Comparison of ENCODE assay signal across 28 cellular contexts in the genomic region with DNA sequence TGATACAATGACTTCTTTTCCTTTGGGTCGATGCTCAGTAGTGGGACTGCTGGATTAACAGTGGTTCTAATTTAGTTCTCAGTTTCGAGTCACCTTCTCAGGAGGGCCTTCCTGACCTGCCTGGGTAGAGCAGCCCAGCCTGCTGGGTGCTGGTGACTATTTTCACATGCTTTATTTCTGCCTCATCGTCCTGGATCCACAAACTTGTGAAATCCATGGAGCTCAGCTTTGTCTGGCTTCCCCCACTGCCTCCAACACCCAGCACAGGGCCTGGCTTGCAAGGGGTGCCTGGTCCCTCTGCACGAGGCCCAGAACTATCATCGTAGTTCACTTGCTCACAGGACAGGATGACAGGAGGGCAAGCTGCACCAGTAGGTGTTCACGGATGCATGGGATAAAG.
"Had no signal": no experiment of that assay in that cellular context is flagged by ENCODE, and none has a peak within 500 bp of the region (broad histone marks: within the 10 kb centered on the region; RNA-seq: fewer than 3 reads in every experiment).

No MANE protein-coding gene starts in this region.

- H3K36me3 ChIP-seq: adrenal gland, ascending aorta, cardiac muscle cell, heart left ventricle, neutrophil, pancreas, tibial artery had no signal

- H3K4me2 ChIP-seq: smooth muscle cell had no signal

- H3K4me3 Mint-ChIP-seq: activated naive CD8-positive, alpha-beta T cell treated with anti-CD3 and anti-CD28 coated beads for 36 hours; brain; immature natural killer cell; memory B cell; natural killer cell; stimulated activated memory B cell treated with anti-CD40 and anti-IgM and Interleukin-4, amounts not matched to agents 10 μg/mL and 1 μg/mL and 100 μg/mL, for 72 hours; stimulated activated naive CD8-positive, alpha-beta T cell treated with anti-CD3 and anti-CD28 coated beads, Interleukin-15, amount 100 ng/mL, for 72 hours had no signal

- H3K27me3 ChIP-seq: adrenal gland, ascending aorta, cardiac muscle cell, heart left ventricle, neutrophil, pancreas, tibial artery had no signal

- H3K4me1 ChIP-seq: pancreas, psoas muscle had no signal

- H3K9me3 Mint-ChIP-seq: activated naive CD8-positive, alpha-beta T cell treated with anti-CD3 and anti-CD28 coated beads for 36 hours; immature natural killer cell; memory B cell; natural killer cell; stimulated activated memory B cell treated with anti-CD40 and anti-IgM and Interleukin-4, amounts not matched to agents 10 μg/mL and 1 μg/mL and 100 μg/mL, for 72 hours; stimulated activated naive CD8-positive, alpha-beta T cell treated with anti-CD3 and anti-CD28 coated beads, Interleukin-15, amount 100 ng/mL, for 72 hours had no signal

- DNase-seq: activated CD4-positive, alpha-beta T cell treated with anti-CD3 and anti-CD28 coated beads for 4 hours; activated CD4-positive, alpha-beta T cell treated with anti-CD3 and anti-CD28 coated beads, Interleukin-2, amount 50 U/mL, for 4 hours; activated effector memory CD4-positive, alpha-beta T cell treated with Interleukin-2 at 50 U/mL for 16 hours; activated naive CD4-positive, alpha-beta T cell treated with Interleukin-2 at 50 U/mL for 16 hours; activated naive CD8-positive, alpha-beta T cell treated with anti-CD3 and anti-CD28 coated beads for 36 hours; activated T-cell treated with anti-CD3 and anti-CD28 coated beads for 4 hours; adrenal gland; cortex of kidney; foreskin fibroblast; heart left ventricle; hypothalamus; immature natural killer cell; natural killer cell; pancreas; psoas muscle; stimulated activated CD4-positive, alpha-beta T cell treated with anti-CD3 and anti-CD28 coated beads, Interleukin-1b, Interleukin-23, amount 100 ng/mL, for 48 hours; stimulated activated CD4-positive, alpha-beta T cell treated with anti-CD3 and anti-CD28 coated beads, Interleukin-4, amount 100 ng/mL, for 4 hours; stimulated activated CD8-positive, alpha-beta memory T cell treated with anti-CD3 and anti-CD28 coated beads, Interleukin-4, amount 100 ng/mL, for 48 hours; stimulated activated naive CD8-positive, alpha-beta T cell treated with anti-CD3 and anti-CD28 coated beads, Interleukin-15, amount 100 ng/mL, for 72 hours; tibial artery had no signal

- H3K27me3 Mint-ChIP-seq: activated naive CD8-positive, alpha-beta T cell treated with anti-CD3 and anti-CD28 coated beads for 36 hours; brain; stimulated activated memory B cell treated with anti-CD40 and anti-IgM and Interleukin-4, amounts not matched to agents 10 μg/mL and 1 μg/mL and 100 μg/mL, for 72 hours; stimulated activated naive CD8-positive, alpha-beta T cell treated with anti-CD3 and anti-CD28 coated beads, Interleukin-15, amount 100 ng/mL, for 72 hours had no signal

- H3K27ac ChIP-seq: adrenal gland, ascending aorta, cardiac muscle cell, heart left ventricle, neutrophil, pancreas, psoas muscle, tibial artery had no signal

- H3K36me3 Mint-ChIP-seq: activated naive CD8-positive, alpha-beta T cell treated with anti-CD3 and anti-CD28 coated beads for 36 hours; brain; immature natural killer cell; memory B cell; natural killer cell; stimulated activated memory B cell treated with anti-CD40 and anti-IgM and Interleukin-4, amounts not matched to agents 10 μg/mL and 1 μg/mL and 100 μg/mL, for 72 hours had no signal

- H3K4me3 ChIP-seq: adrenal gland, ascending aorta, cardiac muscle cell, heart left ventricle, pancreas, psoas muscle, smooth muscle cell, tibial artery had no signal

- H3K9me3 ChIP-seq: adrenal gland, ascending aorta, neutrophil, pancreas, psoas muscle, tibial artery had no signal

- H3K27ac Mint-ChIP-seq: activated naive CD8-positive, alpha-beta T cell treated with anti-CD3 and anti-CD28 coated beads for 36 hours; immature natural killer cell; memory B cell; natural killer cell; stimulated activated memory B cell treated with anti-CD40 and anti-IgM and Interleukin-4, amounts not matched to agents 10 μg/mL and 1 μg/mL and 100 μg/mL, for 72 hours had no signal

- ATAC-seq: esophagus mucosa; heart left ventricle; natural killer cell; pancreas; psoas muscle; stimulated activated memory B cell treated with anti-CD40 and anti-IgM and Interleukin-4, amounts not matched to agents 10 μg/mL and 1 μg/mL and 100 μg/mL, for 72 hours; stimulated activated naive CD8-positive, alpha-beta T cell treated with anti-CD3 and anti-CD28 coated beads, Interleukin-15, amount 100 ng/mL, for 72 hours had no signal

- H3K4me1 Mint-ChIP-seq: activated naive CD8-positive, alpha-beta T cell treated with anti-CD3 and anti-CD28 coated beads for 36 hours; immature natural killer cell; memory B cell; natural killer cell; stimulated activated memory B cell treated with anti-CD40 and anti-IgM and Interleukin-4, amounts not matched to agents 10 μg/mL and 1 μg/mL and 100 μg/mL, for 72 hours had no signal
